Comparison of ENCODE assay signal across 26 cellular contexts in the genomic region with DNA sequence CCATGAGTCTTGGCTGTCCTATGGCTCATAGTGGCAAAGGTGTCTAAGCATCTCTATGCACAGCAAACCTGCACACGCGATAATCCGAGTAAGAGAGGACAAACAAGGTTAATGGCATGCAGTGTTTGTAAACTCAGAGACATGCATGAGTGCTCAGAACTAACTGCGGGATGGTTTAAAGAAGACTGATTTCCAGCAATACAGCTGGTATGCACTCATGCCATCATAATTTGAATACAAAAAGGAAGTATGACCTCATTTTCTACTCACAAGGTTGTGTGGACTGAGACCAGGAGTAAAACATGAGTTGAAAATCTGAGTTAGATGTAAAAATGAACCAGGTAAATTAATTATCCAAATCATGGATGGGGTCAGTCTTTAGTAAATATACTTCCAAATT. TPM values are rescaled to one million over a fixed set of nuclear protein-coding genes. Genes with fewer than 3 reads are reported as not detected.
DNase-seq lines count a peak whose midpoint lies in the region; ATAC-seq and TF ChIP-seq lines count a peak whose summit lies in the region.
"Had no signal": no experiment of that assay in that cellular context is flagged by ENCODE, and none has a peak within 500 bp of the region (broad histone marks: within the 10 kb centered on the region; RNA-seq: fewer than 3 reads in every experiment).

No MANE protein-coding gene starts in this region.

- H2AK5ac ChIP-seq in trophoblast cell (ENCODE audit: low read length): no peak overlapping the region
- no peak overlapping the region for H2AK5ac ChIP-seq in mesenchymal stem cell (ENCODE audit: low read length, severe bottlenecking)

- H3K79me1 ChIP-seq in trophoblast cell (ENCODE audit: low read length) (no peaks in the 10 kb centered on the region), mesenchymal stem cell (replicated peaks; ENCODE audit: low read length, poor library complexity, severe bottlenecking) (no peaks in the 10 kb centered on the region)

- H3K14ac ChIP-seq in trophoblast cell (ENCODE audit: low read length) (no peak overlapping the region), mesenchymal stem cell (ENCODE audit: low read length in 2 of 2) (no peak overlapping the region)

- H4K20me1 ChIP-seq in OCI-LY1 (ENCODE audit: insufficient read depth, low read length): no peaks in the 10 kb centered on the region

- H4K8ac ChIP-seq in trophoblast cell (ENCODE audit: low read depth, low read length) (no peak overlapping the region), mesenchymal stem cell (ENCODE audit: low read length) (no peak overlapping the region)

- H3K18ac ChIP-seq in trophoblast cell (ENCODE audit: low read length) (no peak overlapping the region), mesenchymal stem cell (ENCODE audit: low read depth in 1 of 2, low read length in 2 of 2) (no peak overlapping the region)

- H3K27ac ChIP-seq in OCI-LY1 (ENCODE audit: low read depth, low read length, poor library complexity, severe bottlenecking) (no peak overlapping the region), trophoblast cell (ENCODE audit: low read depth, low read length) (no peak overlapping the region), mesenchymal stem cell (ENCODE audit: low read length, poor library complexity, severe bottlenecking) (no peak overlapping the region)
- H3K27ac ChIP-seq: adrenal gland, ovary, testis had no signal

- no peaks in the 10 kb centered on the region for H3K36me3 ChIP-seq in OCI-LY1 (ENCODE audit: insufficient read depth, low read length)
- no peaks in the 10 kb centered on the region for H3K36me3 ChIP-seq in trophoblast cell (ENCODE audit: control insufficient read depth in 1 of 2, insufficient read depth in 2 of 2, low read length in 2 of 2)
- H3K36me3 ChIP-seq in mesenchymal stem cell (ENCODE audit: control insufficient read depth in 1 of 2, insufficient read depth in 2 of 2, low read depth in 1 of 2, low read length in 2 of 2): no peaks in the 10 kb centered on the region
- H3K36me3 ChIP-seq: adrenal gland, ovary had no signal

- H2BK120ac ChIP-seq in trophoblast cell (ENCODE audit: insufficient read depth, low read length, poor library complexity) (no peak overlapping the region), mesenchymal stem cell (ENCODE audit: low read depth, low read length) (no peak overlapping the region)

- H3K79me2 ChIP-seq in OCI-LY1 (ENCODE audit: insufficient read depth, low read length) (no peaks in the 10 kb centered on the region), trophoblast cell (ENCODE audit: control insufficient read depth, insufficient read depth, low read length, poor library complexity) (no peaks in the 10 kb centered on the region)

- no peak overlapping the region for H2BK12ac ChIP-seq in trophoblast cell (ENCODE audit: low read length)
- no peak overlapping the region for H2BK12ac ChIP-seq in mesenchymal stem cell (ENCODE audit: low read length in 2 of 2)

- H3K23ac ChIP-seq in trophoblast cell (ENCODE audit: low read length): no peak overlapping the region
- no peak overlapping the region for H3K23ac ChIP-seq in mesenchymal stem cell (ENCODE audit: low read length in 2 of 2)

- no CpG with 5 or more reads among the region's 4 CpGs for WGBS in trophoblast cell (ENCODE audit: extremely low coverage, insufficient coverage, insufficient read length)
- 88% methylated on average over 3 of the region's 4 CpGs for WGBS in mesenchymal stem cell

- H3K4me3 ChIP-seq in OCI-LY1 (ENCODE audit: low read depth, low read length, poor library complexity, severe bottlenecking): no peak overlapping the region
- H3K4me3 ChIP-seq in trophoblast cell (ENCODE audit: low read depth, low read length): no peak overlapping the region
- no peak overlapping the region for H3K4me3 ChIP-seq in mesenchymal stem cell (ENCODE audit: insufficient read depth in 1 of 2, low read depth in 1 of 2, low read length in 2 of 2)
- H3K4me3 ChIP-seq: adrenal gland, ovary, testis had no signal

- no peak overlapping the region for H4K91ac ChIP-seq in trophoblast cell (ENCODE audit: low read depth, low read length)
- H4K91ac ChIP-seq in mesenchymal stem cell (ENCODE audit: low read length): no peak overlapping the region

- H3K4me2 ChIP-seq in OCI-LY1 (ENCODE audit: low read length) (peak overlapping the region; percentile 20; the same call in 1 of the 2 replicates), trophoblast cell (ENCODE audit: low read length) (no peak overlapping the region), mesenchymal stem cell (ENCODE audit: low read length, poor library complexity, severe bottlenecking) (no peak overlapping the region)

- H3K4me1 ChIP-seq in OCI-LY1 (ENCODE audit: insufficient read depth, low read length, severe bottlenecking) (peaks cover 35% of the 10 kb centered on the region), trophoblast cell (ENCODE audit: control insufficient read depth in 1 of 2, insufficient read depth in 2 of 2, low read length in 2 of 2) (no peaks in the 10 kb centered on the region), mesenchymal stem cell (ENCODE audit: control insufficient read depth, insufficient read depth, low read depth, low read length) (no peaks in the 10 kb centered on the region)
- H3K4me1 ChIP-seq: testis had no signal

- no peak overlapping the region for H2BK15ac ChIP-seq in mesenchymal stem cell (ENCODE audit: low read depth, poor library complexity, severe bottlenecking)

- DNase-seq in NCI-H345 (lab: John Stamatoyannopoulos, UW) (peak; percentile 3), NCI-H345 treated with DMSO at 0.1 percent for 48 hours (lab: John Stamatoyannopoulos, UW; ENCODE audit: unreplicated experiment) (no peak), trophoblast cell (no peak), NCI-H2029 treated with DMSO at 0.1 percent for 48 hours (lab: John Stamatoyannopoulos, UW) (no peak), mesenchymal stem cell (no peak)
- DNase-seq: activated CD4-positive, alpha-beta T cell treated with anti-CD3 and anti-CD28 coated beads, Interleukin-2, amount 50 U/mL, for 1 hour; activated CD8-positive, alpha-beta memory T cell treated with anti-CD3 and anti-CD28 coated beads, Interleukin-2, amount 50 U/mL, for 4 hours; activated gamma-delta T cell; adrenal gland; DMS79 treated with DMSO at 0.1 percent for 48 hours; erythroblast; foreskin melanocyte; hypothalamus; kidney; mesendoderm; naive thymus-derived CD8-positive, alpha-beta T cell; NCI-H1092 treated with DMSO at 0.1 percent for 48 hours; NCI-H2227 treated with DMSO at 0.1 percent for 48 hours; ovary; SW 1271; testis had no signal

- no peak overlapping the region for H4K12ac ChIP-seq in trophoblast cell (ENCODE audit: low read depth, low read length)

- no peak overlapping the region for H3K4ac ChIP-seq in trophoblast cell (ENCODE audit: low read depth, low read length)
- H3K4ac ChIP-seq in mesenchymal stem cell (ENCODE audit: low read depth in 1 of 2, low read length in 2 of 2): no peak overlapping the region

- H3K27me3 ChIP-seq in OCI-LY1 (ENCODE audit: insufficient read depth, low read length): no peaks in the 10 kb centered on the region
- H3K27me3 ChIP-seq in trophoblast cell (ENCODE audit: insufficient read depth, low read length): no peaks in the 10 kb centered on the region
- no peaks in the 10 kb centered on the region for H3K27me3 ChIP-seq in mesenchymal stem cell (ENCODE audit: control insufficient read depth in 1 of 2, insufficient read depth in 1 of 2, low read length in 2 of 2)
- H3K27me3 ChIP-seq: adrenal gland, ovary, testis had no signal

- TF ChIP-seq CTCF in OCI-LY1 (IDR thresholded peaks at IDR 0.05; ENCODE audit: low read length): no peak

- no peaks in the 10 kb centered on the region for H3K9me2 ChIP-seq in OCI-LY1 (ENCODE audit: low read depth, low read length)

- H2BK5ac ChIP-seq in trophoblast cell (ENCODE audit: low read depth, low read length, poor library complexity): no peak overlapping the region
- H2BK5ac ChIP-seq in mesenchymal stem cell (ENCODE audit: low read depth, low read length, poor library complexity, severe bottlenecking): no peak overlapping the region

- H3K9ac ChIP-seq in OCI-LY1 (ENCODE audit: low read length) (no peak overlapping the region), trophoblast cell (ENCODE audit: low read length) (peak overlapping the region; percentile 15), mesenchymal stem cell (ENCODE audit: low read length) (no peak overlapping the region)

- H2AFZ ChIP-seq in OCI-LY1 (ENCODE audit: low read length) (no peak overlapping the region), trophoblast cell (ENCODE audit: insufficient read depth, low read length, poor library complexity) (no peak overlapping the region), mesenchymal stem cell (ENCODE audit: low read depth, low read length) (no peak overlapping the region)

- ATAC-seq in HG02588 (IDR thresholded peaks at IDR 0.05; ENCODE audit: unreplicated experiment) (peak; percentile 59), HG03520 (IDR thresholded peaks at IDR 0.05; ENCODE audit: unreplicated experiment) (no peak)
- ATAC-seq: naive thymus-derived CD8-positive, alpha-beta T cell; Right ventricle myocardium inferior; sciatic nerve had no signal

- H3F3A ChIP-seq in OCI-LY1 (ENCODE audit: insufficient read depth, low read length): no peaks in the 10 kb centered on the region

- H3K9me3 ChIP-seq in OCI-LY1 (ENCODE audit: low read length): no peaks in the 10 kb centered on the region
- no peaks in the 10 kb centered on the region for H3K9me3 ChIP-seq in trophoblast cell (ENCODE audit: insufficient read depth, low read depth, low read length)
- H3K9me3 ChIP-seq in mesenchymal stem cell (ENCODE audit: control insufficient read depth, low read length): peaks cover 12% of the 10 kb centered on the region
- H3K9me3 ChIP-seq: adrenal gland, ovary, testis had no signal

RNA-seq across cellular contexts. Expression of gene TCP11L2, which starts 16.5 kb away (rescaled TPM):
- polyA plus RNA-seq in trophoblast cell (2013): 24.3 and 25.1 TPM in 2 replicates
- polyA plus RNA-seq in mesenchymal stem cell (2013, experiment 1 of 2): 9.8 TPM
- polyA plus RNA-seq in mesenchymal stem cell (2013, experiment 2 of 2): 9.8 TPM

RNA-seq across cellular contexts. Expression of gene CKAP4, which starts 38.2 kb away (rescaled TPM):
- polyA plus RNA-seq in trophoblast cell (2013): 145 and 150 TPM in 2 replicates
- 382 TPM for polyA plus RNA-seq in mesenchymal stem cell (2013, experiment 1 of 2)
- 384 TPM for polyA plus RNA-seq in mesenchymal stem cell (2013, experiment 2 of 2)
